Comparison of ENCODE assay signal across 1 cellular context in the genomic region with DNA sequence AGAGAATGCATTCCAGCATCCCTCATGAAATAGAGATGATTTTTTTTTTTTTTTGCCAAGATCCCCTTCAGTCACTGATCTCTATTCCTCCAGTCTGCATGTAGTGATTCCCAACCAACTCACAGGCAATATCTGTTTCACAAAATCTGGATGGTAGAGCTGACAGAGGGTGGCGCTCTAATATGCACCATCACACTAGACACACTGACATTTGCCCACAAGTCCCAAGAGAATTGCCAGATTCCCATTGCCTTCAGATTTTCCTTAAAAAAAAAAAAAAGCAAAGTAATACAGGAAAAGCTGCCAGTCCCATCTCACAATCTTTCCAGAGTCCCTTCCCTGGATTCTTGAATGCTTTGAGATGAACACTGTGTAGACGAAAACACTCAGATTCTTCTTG.
TF ChIP-seq lines count a peak whose summit lies in the region.

No MANE protein-coding gene starts in this region.

TF ChIP-seq in H1, 55 proteins besides CTCF, POLR2A, EP300 and RAD21 (continued from another document):
- TF ChIP-seq, protein P1, sequence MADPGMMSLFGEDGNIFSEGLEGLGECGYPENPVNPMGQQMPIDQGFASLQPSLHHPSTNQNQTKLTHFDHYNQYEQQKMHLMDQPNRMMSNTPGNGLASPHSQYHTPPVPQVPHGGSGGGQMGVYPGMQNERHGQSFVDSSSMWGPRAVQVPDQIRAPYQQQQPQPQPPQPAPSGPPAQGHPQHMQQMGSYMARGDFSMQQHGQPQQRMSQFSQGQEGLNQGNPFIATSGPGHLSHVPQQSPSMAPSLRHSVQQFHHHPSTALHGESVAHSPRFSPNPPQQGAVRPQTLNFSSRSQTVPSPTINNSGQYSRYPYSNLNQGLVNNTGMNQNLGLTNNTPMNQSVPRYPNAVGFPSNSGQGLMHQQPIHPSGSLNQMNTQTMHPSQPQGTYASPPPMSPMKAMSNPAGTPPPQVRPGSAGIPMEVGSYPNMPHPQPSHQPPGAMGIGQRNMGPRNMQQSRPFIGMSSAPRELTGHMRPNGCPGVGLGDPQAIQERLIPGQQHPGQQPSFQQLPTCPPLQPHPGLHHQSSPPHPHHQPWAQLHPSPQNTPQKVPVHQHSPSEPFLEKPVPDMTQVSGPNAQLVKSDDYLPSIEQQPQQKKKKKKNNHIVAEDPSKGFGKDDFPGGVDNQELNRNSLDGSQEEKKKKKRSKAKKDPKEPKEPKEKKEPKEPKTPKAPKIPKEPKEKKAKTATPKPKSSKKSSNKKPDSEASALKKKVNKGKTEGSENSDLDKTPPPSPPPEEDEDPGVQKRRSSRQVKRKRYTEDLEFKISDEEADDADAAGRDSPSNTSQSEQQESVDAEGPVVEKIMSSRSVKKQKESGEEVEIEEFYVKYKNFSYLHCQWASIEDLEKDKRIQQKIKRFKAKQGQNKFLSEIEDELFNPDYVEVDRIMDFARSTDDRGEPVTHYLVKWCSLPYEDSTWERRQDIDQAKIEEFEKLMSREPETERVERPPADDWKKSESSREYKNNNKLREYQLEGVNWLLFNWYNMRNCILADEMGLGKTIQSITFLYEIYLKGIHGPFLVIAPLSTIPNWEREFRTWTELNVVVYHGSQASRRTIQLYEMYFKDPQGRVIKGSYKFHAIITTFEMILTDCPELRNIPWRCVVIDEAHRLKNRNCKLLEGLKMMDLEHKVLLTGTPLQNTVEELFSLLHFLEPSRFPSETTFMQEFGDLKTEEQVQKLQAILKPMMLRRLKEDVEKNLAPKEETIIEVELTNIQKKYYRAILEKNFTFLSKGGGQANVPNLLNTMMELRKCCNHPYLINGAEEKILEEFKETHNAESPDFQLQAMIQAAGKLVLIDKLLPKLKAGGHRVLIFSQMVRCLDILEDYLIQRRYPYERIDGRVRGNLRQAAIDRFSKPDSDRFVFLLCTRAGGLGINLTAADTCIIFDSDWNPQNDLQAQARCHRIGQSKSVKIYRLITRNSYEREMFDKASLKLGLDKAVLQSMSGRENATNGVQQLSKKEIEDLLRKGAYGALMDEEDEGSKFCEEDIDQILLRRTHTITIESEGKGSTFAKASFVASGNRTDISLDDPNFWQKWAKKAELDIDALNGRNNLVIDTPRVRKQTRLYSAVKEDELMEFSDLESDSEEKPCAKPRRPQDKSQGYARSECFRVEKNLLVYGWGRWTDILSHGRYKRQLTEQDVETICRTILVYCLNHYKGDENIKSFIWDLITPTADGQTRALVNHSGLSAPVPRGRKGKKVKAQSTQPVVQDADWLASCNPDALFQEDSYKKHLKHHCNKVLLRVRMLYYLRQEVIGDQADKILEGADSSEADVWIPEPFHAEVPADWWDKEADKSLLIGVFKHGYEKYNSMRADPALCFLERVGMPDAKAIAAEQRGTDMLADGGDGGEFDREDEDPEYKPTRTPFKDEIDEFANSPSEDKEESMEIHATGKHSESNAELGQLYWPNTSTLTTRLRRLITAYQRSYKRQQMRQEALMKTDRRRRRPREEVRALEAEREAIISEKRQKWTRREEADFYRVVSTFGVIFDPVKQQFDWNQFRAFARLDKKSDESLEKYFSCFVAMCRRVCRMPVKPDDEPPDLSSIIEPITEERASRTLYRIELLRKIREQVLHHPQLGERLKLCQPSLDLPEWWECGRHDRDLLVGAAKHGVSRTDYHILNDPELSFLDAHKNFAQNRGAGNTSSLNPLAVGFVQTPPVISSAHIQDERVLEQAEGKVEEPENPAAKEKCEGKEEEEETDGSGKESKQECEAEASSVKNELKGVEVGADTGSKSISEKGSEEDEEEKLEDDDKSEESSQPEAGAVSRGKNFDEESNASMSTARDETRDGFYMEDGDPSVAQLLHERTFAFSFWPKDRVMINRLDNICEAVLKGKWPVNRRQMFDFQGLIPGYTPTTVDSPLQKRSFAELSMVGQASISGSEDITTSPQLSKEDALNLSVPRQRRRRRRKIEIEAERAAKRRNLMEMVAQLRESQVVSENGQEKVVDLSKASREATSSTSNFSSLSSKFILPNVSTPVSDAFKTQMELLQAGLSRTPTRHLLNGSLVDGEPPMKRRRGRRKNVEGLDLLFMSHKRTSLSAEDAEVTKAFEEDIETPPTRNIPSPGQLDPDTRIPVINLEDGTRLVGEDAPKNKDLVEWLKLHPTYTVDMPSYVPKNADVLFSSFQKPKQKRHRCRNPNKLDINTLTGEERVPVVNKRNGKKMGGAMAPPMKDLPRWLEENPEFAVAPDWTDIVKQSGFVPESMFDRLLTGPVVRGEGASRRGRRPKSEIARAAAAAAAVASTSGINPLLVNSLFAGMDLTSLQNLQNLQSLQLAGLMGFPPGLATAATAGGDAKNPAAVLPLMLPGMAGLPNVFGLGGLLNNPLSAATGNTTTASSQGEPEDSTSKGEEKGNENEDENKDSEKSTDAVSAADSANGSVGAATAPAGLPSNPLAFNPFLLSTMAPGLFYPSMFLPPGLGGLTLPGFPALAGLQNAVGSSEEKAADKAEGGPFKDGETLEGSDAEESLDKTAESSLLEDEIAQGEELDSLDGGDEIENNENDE (IDR thresholded peaks at IDR 0.05; ENCODE audit: insufficient replicate concordance, low read length): no peak
- TF ChIP-seq CEBPB (IDR thresholded peaks at IDR 0.05; ENCODE audit: low read depth, low read length) (no peak), HDAC6 (IDR thresholded peaks at IDR 0.05; ENCODE audit: low read depth, low read length) (no peak), SIX5 (IDR thresholded peaks at IDR 0.05; ENCODE audit: low read depth, low read length) (no peak)
